ENCODE assay signal across 1 cellular context in genomic region chr3:118543823-118544222, GRCh38.
TF ChIP-seq lines count a peak whose summit lies in the region.

No MANE protein-coding gene starts in this region.

TF ChIP-seq in K562, 482 proteins besides CTCF, POLR2A, EP300 and RAD21:
- TF ChIP-seq NR1H2 (CRISPR knock-in tag; IDR thresholded peaks at IDR 0.05) (no peak), CEBPG (CRISPR knock-in tag; IDR thresholded peaks at IDR 0.05) (no peak), CEBPG (tag; conservative IDR thresholded peaks at IDR 0.05 in 1 of 2, IDR thresholded peaks at IDR 0.05 in 1 of 2) (0 out of 4 replicates have a peak, but pooled peaks of 1 of the 2 experiments have one; percentile 14)
